Comparison of ENCODE assay signal across 8 cellular contexts in genomic region chr5:119072496-119072895, GRCh38. TPM values are rescaled to one million over a fixed set of nuclear protein-coding genes. Genes with fewer than 3 reads are reported as not detected.
DNase-seq lines count a peak whose midpoint lies in the region; FAIRE-seq and TF ChIP-seq lines count a peak whose summit lies in the region.
"Had no signal": no experiment of that assay in that cellular context is flagged by ENCODE, and none has a peak within 500 bp of the region (broad histone marks: within the 10 kb centered on the region; RNA-seq: fewer than 3 reads in every experiment).

No MANE protein-coding gene starts in this region.

- no peak for TF ChIP-seq CTCF in fibroblast of pulmonary artery (IDR thresholded peaks at IDR 0.05; ENCODE audit: low read length, missing control alignments)
- TF ChIP-seq CTCF in sigmoid colon (IDR thresholded peaks at IDR 0.05) = no peak

- no peak for TF ChIP-seq POLR2A in sigmoid colon (IDR thresholded peaks at IDR 0.05)
- TF ChIP-seq POLR2A in GM12891 (IDR thresholded peaks at IDR 0.05; ENCODE audit: low read depth, low read length) = no peak

- no peak for DNase-seq in HAP-1 (ENCODE audit: low spot score in 2 of 2)
- DNase-seq in SK-N-MC (ENCODE audit: low read depth, low spot score) = no peak
- no peak for DNase-seq in fibroblast of pulmonary artery (ENCODE audit: low read depth)
- DNase-seq in sigmoid colon = no peak
- no peak for DNase-seq in frontal cortex (ENCODE audit: low spot score in 2 of 2)
- DNase-seq in COLO668 (lab: John Stamatoyannopoulos, UW; ENCODE audit: unreplicated experiment) = no peak
- DNase-seq in GM12891 (ENCODE audit: insufficient read length, low spot score) = no peak

- H3K9ac ChIP-seq in SK-N-MC (ENCODE audit: insufficient read length) = peak overlapping the region; percentile 89

- H3K4me1 ChIP-seq in HAP-1 (peaks cover 21% of the 10 kb centered on the region), sigmoid colon (peaks cover 0 to 51% (median 23%) of the 10 kb centered on the region in 4 donors)

- H3K27me3 ChIP-seq in HAP-1 (ENCODE audit: low read depth) (no peaks in the 10 kb centered on the region), sigmoid colon (no peaks in the 10 kb centered on the region)

- intact Hi-C loops in sigmoid colon (cut with DNase I) = loop anchor here (5.0 to 10.0 kb wide), 3 partner anchors 262 to 382 kb away; partner anchors contain the start of gene HSD17B4

- H3K9me3 ChIP-seq in HAP-1 = no peaks in the 10 kb centered on the region
- no peaks in the 10 kb centered on the region for H3K9me3 ChIP-seq in SK-N-MC (ENCODE audit: low read depth, low read length)
- H3K9me3 ChIP-seq in sigmoid colon = no peaks in the 10 kb centered on the region

- FAIRE-seq in frontal cortex (lab: Jason Lieb, UNC) (no peak), GM12891 (lab: Jason Lieb, UNC) (no peak)

- 48 to 71% methylated on average over 2 of the region's 2 CpGs for WGBS in sigmoid colon, 2 donors

- H3K27ac ChIP-seq in SK-N-MC = no peak overlapping the region
- peak overlapping the region in 3 of 4 donors; percentile 96 to 99 (median 98) for H3K27ac ChIP-seq in sigmoid colon

- H3K4me3 ChIP-seq in HAP-1 (peak overlapping the region; percentile 80), SK-N-MC (peak overlapping the region; percentile 97), fibroblast of pulmonary artery (replicated peaks; ENCODE audit: low read depth, low read length) (peak overlapping the region; percentile 87), sigmoid colon (peak overlapping the region in 2 of 4 donors; percentile 87 to 95)
- H3K4me3 ChIP-seq: lung had no signal

- H3K36me3 ChIP-seq in HAP-1 (replicated peaks) = no peaks in the 10 kb centered on the region
- H3K36me3 ChIP-seq in SK-N-MC (ENCODE audit: insufficient read depth, low read length) = no peaks in the 10 kb centered on the region
- no peaks in the 10 kb centered on the region for H3K36me3 ChIP-seq in sigmoid colon

- no peak for TF ChIP-seq EP300 in sigmoid colon (IDR thresholded peaks at IDR 0.05)

- in situ Hi-C loops in HAP-1 (cut with MboI; ENCODE audit: low sequenced_read_pairs) = no loop called here

TF ChIP-seq in GM12891, 5 proteins besides CTCF, POLR2A, EP300 and RAD21:
- TF ChIP-seq TAF1 (IDR thresholded peaks at IDR 0.05; ENCODE audit: low read depth, low read length) = no peak
- no peak for TF ChIP-seq POLR2AphosphoS5 (IDR thresholded peaks at IDR 0.05; ENCODE audit: low read depth, low read length)
- no peak for TF ChIP-seq PAX5 (IDR thresholded peaks at IDR 0.05; ENCODE audit: insufficient read depth, low read length, severe bottlenecking)
TF ChIP-seq in GM12891: peak in this region for 0.

RNA-seq across cellular contexts. Expression of gene DMXL1, which starts 1.6 kb away (rescaled TPM):
- total RNA-seq in sigmoid colon (100 to 1,000 TPM in 1 of 4 donors, 10 to 100 TPM in 3; 50.8 to 106 (median 66.9) TPM), frontal cortex (104 TPM)
- 10 to 100 TPM in 2 of 3 donors, 1 to 10 TPM in 1; 6.7 to 12.6 (median 10.0) TPM for polyA plus RNA-seq in sigmoid colon
- 17.9 TPM for polyA plus RNA-seq in GM12891 (2012; ENCODE audit: low read depth, missing spikeins)
